10 cellular contexts compared by ENCODE assay signal in the genomic region with DNA sequence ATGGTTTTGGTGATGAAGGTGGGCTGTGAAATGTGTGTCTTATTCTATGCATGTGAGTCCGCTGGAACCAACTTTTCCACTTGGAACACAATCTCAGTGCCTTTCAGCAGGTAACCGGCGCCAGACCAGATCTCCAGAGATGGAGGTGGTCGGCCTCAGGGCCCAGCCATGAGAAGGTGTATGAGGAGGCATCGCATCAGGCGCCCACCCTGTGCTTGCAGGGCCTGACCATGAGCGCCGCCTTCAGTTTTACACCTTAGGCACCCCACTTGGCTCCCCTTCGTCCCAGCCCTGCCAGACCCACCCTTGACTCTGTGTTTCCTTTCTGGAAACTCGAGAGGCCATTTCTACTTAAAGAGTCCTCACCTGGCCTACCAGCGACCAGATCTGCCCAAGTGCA. TPM values are rescaled to one million over a fixed set of nuclear protein-coding genes. Genes with fewer than 3 reads are reported as not detected.
DNase-seq lines count a peak whose midpoint lies in the region; ATAC-seq and TF ChIP-seq lines count a peak whose summit lies in the region.
"Had no signal": no experiment of that assay in that cellular context is flagged by ENCODE, and none has a peak within 500 bp of the region (broad histone marks: within the 10 kb centered on the region; RNA-seq: fewer than 3 reads in every experiment).

No MANE protein-coding gene starts in this region.

- no peak for DNase-seq in activated naive CD8-positive, alpha-beta T cell treated with anti-CD3 and anti-CD28 coated beads, Interleukin-2, amount 50 U/mL, for 24 hours
- DNase-seq in central memory CD8-positive, alpha-beta T cell (ENCODE audit: low spot score in 2 of 2), result no peak
- no peak for DNase-seq in nephron progenitor cell
- DNase-seq in type B pancreatic cell (ENCODE audit: extremely low spot score, unreplicated experiment), result no peak
- DNase-seq in putamen (ENCODE audit: low spot score), result no peak
- DNase-seq: amniotic stem cell, NCI-H1048 had no signal

- peak overlapping the region; percentile 94 for H3K27ac Mint-ChIP-seq in activated naive CD8-positive, alpha-beta T cell
- H3K27ac Mint-ChIP-seq in activated naive CD8-positive, alpha-beta T cell treated with anti-CD3 and anti-CD28 coated beads, Interleukin-2, amount 50 U/mL, for 24 hours, result no peak overlapping the region
- H3K27ac Mint-ChIP-seq in central memory CD8-positive, alpha-beta T cell (ENCODE audit: low read depth), result no peak overlapping the region
- H3K27ac Mint-ChIP-seq in nephron progenitor cell (no peak overlapping the region), type B pancreatic cell (peak overlapping the region; percentile 98)

- no peaks in the 10 kb centered on the region for H3K27me3 Mint-ChIP-seq in activated naive CD8-positive, alpha-beta T cell
- H3K27me3 Mint-ChIP-seq in activated naive CD8-positive, alpha-beta T cell treated with anti-CD3 and anti-CD28 coated beads, Interleukin-2, amount 50 U/mL, for 24 hours, result peaks cover 13% of the 10 kb centered on the region
- H3K27me3 Mint-ChIP-seq in central memory CD8-positive, alpha-beta T cell, result no peaks in the 10 kb centered on the region
- H3K27me3 Mint-ChIP-seq in nephron progenitor cell (ENCODE audit: low read depth, poor library complexity) (peaks cover 23% of the 10 kb centered on the region), type B pancreatic cell (no peaks in the 10 kb centered on the region)

- H3K9me3 Mint-ChIP-seq in activated naive CD8-positive, alpha-beta T cell (ENCODE audit: low read depth), result no peaks in the 10 kb centered on the region
- peaks cover 6% of the 10 kb centered on the region for H3K9me3 Mint-ChIP-seq in activated naive CD8-positive, alpha-beta T cell treated with anti-CD3 and anti-CD28 coated beads, Interleukin-2, amount 50 U/mL, for 24 hours
- peaks cover 5% of the 10 kb centered on the region for H3K9me3 Mint-ChIP-seq in central memory CD8-positive, alpha-beta T cell
- H3K9me3 Mint-ChIP-seq in nephron progenitor cell (peaks cover 10% of the 10 kb centered on the region), type B pancreatic cell (peaks cover 4% of the 10 kb centered on the region)

- H3K36me3 Mint-ChIP-seq in activated naive CD8-positive, alpha-beta T cell, result no peaks in the 10 kb centered on the region
- H3K36me3 Mint-ChIP-seq in activated naive CD8-positive, alpha-beta T cell treated with anti-CD3 and anti-CD28 coated beads, Interleukin-2, amount 50 U/mL, for 24 hours (ENCODE audit: low read depth), result peaks cover 5% of the 10 kb centered on the region
- no peaks in the 10 kb centered on the region for H3K36me3 Mint-ChIP-seq in central memory CD8-positive, alpha-beta T cell (ENCODE audit: insufficient read depth)
- H3K36me3 Mint-ChIP-seq in nephron progenitor cell (ENCODE audit: low read depth) (no peaks in the 10 kb centered on the region), type B pancreatic cell (no peaks in the 10 kb centered on the region)

- peak overlapping the region; percentile 87 for H3K4me3 Mint-ChIP-seq in activated naive CD8-positive, alpha-beta T cell
- no peak overlapping the region for H3K4me3 Mint-ChIP-seq in activated naive CD8-positive, alpha-beta T cell treated with anti-CD3 and anti-CD28 coated beads, Interleukin-2, amount 50 U/mL, for 24 hours
- H3K4me3 Mint-ChIP-seq in central memory CD8-positive, alpha-beta T cell, result peak overlapping the region; percentile 75
- H3K4me3 Mint-ChIP-seq in nephron progenitor cell (peak overlapping the region; percentile 56), type B pancreatic cell (peak overlapping the region; percentile 84)

- TF ChIP-seq CTCF in nephron progenitor cell (IDR thresholded peaks at IDR 0.05), result no peak
- TF ChIP-seq CTCF in type B pancreatic cell (conservative IDR thresholded peaks at IDR 0.05), result no peak

- H3K4me1 Mint-ChIP-seq in activated naive CD8-positive, alpha-beta T cell (ENCODE audit: low read depth), result peaks cover 13% of the 10 kb centered on the region
- peaks cover 16% of the 10 kb centered on the region for H3K4me1 Mint-ChIP-seq in activated naive CD8-positive, alpha-beta T cell treated with anti-CD3 and anti-CD28 coated beads, Interleukin-2, amount 50 U/mL, for 24 hours
- peaks cover 5% of the 10 kb centered on the region for H3K4me1 Mint-ChIP-seq in central memory CD8-positive, alpha-beta T cell
- H3K4me1 Mint-ChIP-seq in nephron progenitor cell (peaks cover 11% of the 10 kb centered on the region), type B pancreatic cell (ENCODE audit: unreplicated experiment) (peaks cover 10% of the 10 kb centered on the region)

- ATAC-seq in activated naive CD8-positive, alpha-beta T cell treated with anti-CD3 and anti-CD28 coated beads, Interleukin-2, amount 50 U/mL, for 24 hours, result no peak
- ATAC-seq in central memory CD8-positive, alpha-beta T cell (replicated peaks; ENCODE audit: extremely low read depth, poor library complexity, severe bottlenecking), result no peak
- ATAC-seq in GM21423 (IDR thresholded peaks at IDR 0.05; ENCODE audit: unreplicated experiment) (no peak), GM21786 (IDR thresholded peaks at IDR 0.05; ENCODE audit: unreplicated experiment) (no peak)

RNA-seq across cellular contexts. Expression of a gene that starts 48.6 kb away (rescaled TPM):
- 23.9 and 117 TPM in 2 replicates for total RNA-seq in type B pancreatic cell (ENCODE audit: low replicate concordance)

Comparison
In these comparisons a context has a peak if more than half of its experiments do, and no peak if none do; other contexts are left out.
1. H3K27ac Mint-ChIP-seq: peak in activated naive CD8-positive, alpha-beta T cell (single experiment) and type B pancreatic cell (single experiment); none in activated naive CD8-positive, alpha-beta T cell treated with anti-CD3 and anti-CD28 coated beads, Interleukin-2, amount 50 U/mL, for 24 hours (single experiment), central memory CD8-positive, alpha-beta T cell (single experiment) and nephron progenitor cell (single experiment).